ENCODE assay signal across 31 cellular contexts in genomic region chr2:133906926-133907325, GRCh38.
"Had no signal": no experiment of that assay in that cellular context is flagged by ENCODE, and none has a peak within 500 bp of the region (broad histone marks: within the 10 kb centered on the region; RNA-seq: fewer than 3 reads in every experiment).

No MANE protein-coding gene starts in this region.

- H3K27ac Mint-ChIP-seq: naive thymus-derived CD8-positive, alpha-beta T cell; natural killer cell treated with Interleukin-12 subunit alpha and Interleukin-12 subunit beta and Interleukin-15 and Interleukin-18, amount 100 ng/mL, for 72 hours; nephron progenitor cell; neural progenitor cell; progenitor cell of endocrine pancreas; stimulated activated memory B cell treated with anti-CD40 and anti-IgM and Interleukin-4, amounts not matched to agents 10 μg/mL and 1 μg/mL and 100 μg/mL, for 72 hours; stimulated activated naive CD8-positive, alpha-beta T cell treated with anti-CD3 and anti-CD28 coated beads, Interleukin-15, amount 100 ng/mL, for 72 hours; type B pancreatic cell had no signal

- H3K36me3 ChIP-seq: neural progenitor cell, ovary, right lobe of liver, sigmoid colon, suprapubic skin, tibial artery, transverse colon, upper lobe of right lung, uterus had no signal

- H3K4me1 ChIP-seq: neural progenitor cell, parathyroid adenoma, psoas muscle, right lobe of liver, sigmoid colon, suprapubic skin, testis, tibial artery, transverse colon, upper lobe of right lung, uterus had no signal

- H3K9ac ChIP-seq: neural progenitor cell, parathyroid adenoma had no signal

- H3K4me1 Mint-ChIP-seq: naive thymus-derived CD8-positive, alpha-beta T cell; neural progenitor cell; stimulated activated memory B cell treated with anti-CD40 and anti-IgM and Interleukin-4, amounts not matched to agents 10 μg/mL and 1 μg/mL and 100 μg/mL, for 72 hours; stimulated activated naive CD8-positive, alpha-beta T cell treated with anti-CD3 and anti-CD28 coated beads, Interleukin-15, amount 100 ng/mL, for 72 hours had no signal

- H3K36me3 Mint-ChIP-seq: natural killer cell treated with Interleukin-12 subunit alpha and Interleukin-12 subunit beta and Interleukin-15 and Interleukin-18, amount 100 ng/mL, for 72 hours; neural progenitor cell; type B pancreatic cell had no signal

- DNase-seq: naive thymus-derived CD8-positive, alpha-beta T cell; nephron progenitor cell; occipital lobe; ovary; posterior cingulate gyrus; psoas muscle; right cardiac atrium; right lobe of liver; sigmoid colon; small intestine; stimulated activated CD4-positive, alpha-beta T cell treated with anti-CD3 and anti-CD28 coated beads, Interleukin-15, amount 100 ng/mL, for 24 hours; stimulated activated CD4-positive, alpha-beta T cell treated with anti-CD3 and anti-CD28 coated beads, Interleukin-2, amount 100 ng/mL, for 24 hours; stimulated activated CD4-positive, alpha-beta T cell treated with anti-CD3 and anti-CD28 coated beads, Interleukin-2, amount 100 ng/mL, for 48 hours; stimulated activated CD4-positive, alpha-beta T cell treated with anti-CD3 and anti-CD28 coated beads, Interleukin-4, amount 100 ng/mL, for 4 hours; stimulated activated CD8-positive, alpha-beta memory T cell treated with anti-CD3 and anti-CD28 coated beads, Interleukin-4, amount 100 ng/mL, for 48 hours; stimulated activated naive CD4-positive, alpha-beta T cell; stimulated activated naive CD8-positive, alpha-beta T cell treated with anti-CD3 and anti-CD28 coated beads, Interleukin-15, amount 100 ng/mL, for 72 hours; stimulated activated naive CD8-positive, alpha-beta T cell treated with anti-CD3 and anti-CD28 coated beads, Interleukin-15, Interleukin-2, amounts not matched to agents 100 U/mL and 50 U/mL, for 24 hours; substantia nigra; testis; tibial artery; transverse colon; upper lobe of right lung; uterus had no signal

- H3K4me2 ChIP-seq: neural progenitor cell had no signal

- H3K27ac ChIP-seq: neural progenitor cell, ovary, parathyroid adenoma, psoas muscle, right lobe of liver, sigmoid colon, suprapubic skin, testis, tibial artery, transverse colon, upper lobe of right lung, uterus had no signal

- H3K79me2 ChIP-seq: parathyroid adenoma had no signal

- H3K27me3 ChIP-seq: neural progenitor cell, ovary, right lobe of liver, sigmoid colon, suprapubic skin, testis, tibial artery, transverse colon, upper lobe of right lung, uterus had no signal

- H3K4me3 ChIP-seq: neural progenitor cell, ovary, psoas muscle, right lobe of liver, sigmoid colon, suprapubic skin, testis, tibial artery, transverse colon, upper lobe of right lung, uterus had no signal

- H3K9me3 ChIP-seq: ovary, psoas muscle, right lobe of liver, sigmoid colon, suprapubic skin, testis, tibial artery, upper lobe of right lung, uterus had no signal

- H2AFZ ChIP-seq: neural progenitor cell, parathyroid adenoma had no signal

- FAIRE-seq: small intestine had no signal

- ATAC-seq: naive thymus-derived CD8-positive, alpha-beta T cell; natural killer cell treated with Interleukin-12 subunit alpha and Interleukin-12 subunit beta and Interleukin-15 and Interleukin-18, amount 100 ng/mL, for 72 hours; psoas muscle; right cardiac atrium; right lobe of liver; stimulated activated memory B cell treated with anti-CD40 and anti-IgM and Interleukin-4, amounts not matched to agents 10 μg/mL and 1 μg/mL and 100 μg/mL, for 72 hours; stimulated activated naive CD8-positive, alpha-beta T cell treated with anti-CD3 and anti-CD28 coated beads, Interleukin-15, amount 100 ng/mL, for 72 hours; stimulated activated naive CD8-positive, alpha-beta T cell treated with anti-CD3 and anti-CD28 coated beads, Interleukin-15, Interleukin-2, amounts not matched to agents 100 U/mL and 50 U/mL, for 24 hours; upper lobe of right lung had no signal

- H3K4me3 Mint-ChIP-seq: naive thymus-derived CD8-positive, alpha-beta T cell; natural killer cell treated with Interleukin-12 subunit alpha and Interleukin-12 subunit beta and Interleukin-15 and Interleukin-18, amount 100 ng/mL, for 72 hours; nephron progenitor cell; neural progenitor cell; stimulated activated memory B cell treated with anti-CD40 and anti-IgM and Interleukin-4, amounts not matched to agents 10 μg/mL and 1 μg/mL and 100 μg/mL, for 72 hours; stimulated activated naive CD8-positive, alpha-beta T cell treated with anti-CD3 and anti-CD28 coated beads, Interleukin-15, amount 100 ng/mL, for 72 hours; type B pancreatic cell had no signal

- H3K27me3 Mint-ChIP-seq: progenitor cell of endocrine pancreas; stimulated activated memory B cell treated with anti-CD40 and anti-IgM and Interleukin-4, amounts not matched to agents 10 μg/mL and 1 μg/mL and 100 μg/mL, for 72 hours had no signal

- H3K9me3 Mint-ChIP-seq: type B pancreatic cell had no signal
